9 cellular contexts compared by ENCODE assay signal in the genomic region with DNA sequence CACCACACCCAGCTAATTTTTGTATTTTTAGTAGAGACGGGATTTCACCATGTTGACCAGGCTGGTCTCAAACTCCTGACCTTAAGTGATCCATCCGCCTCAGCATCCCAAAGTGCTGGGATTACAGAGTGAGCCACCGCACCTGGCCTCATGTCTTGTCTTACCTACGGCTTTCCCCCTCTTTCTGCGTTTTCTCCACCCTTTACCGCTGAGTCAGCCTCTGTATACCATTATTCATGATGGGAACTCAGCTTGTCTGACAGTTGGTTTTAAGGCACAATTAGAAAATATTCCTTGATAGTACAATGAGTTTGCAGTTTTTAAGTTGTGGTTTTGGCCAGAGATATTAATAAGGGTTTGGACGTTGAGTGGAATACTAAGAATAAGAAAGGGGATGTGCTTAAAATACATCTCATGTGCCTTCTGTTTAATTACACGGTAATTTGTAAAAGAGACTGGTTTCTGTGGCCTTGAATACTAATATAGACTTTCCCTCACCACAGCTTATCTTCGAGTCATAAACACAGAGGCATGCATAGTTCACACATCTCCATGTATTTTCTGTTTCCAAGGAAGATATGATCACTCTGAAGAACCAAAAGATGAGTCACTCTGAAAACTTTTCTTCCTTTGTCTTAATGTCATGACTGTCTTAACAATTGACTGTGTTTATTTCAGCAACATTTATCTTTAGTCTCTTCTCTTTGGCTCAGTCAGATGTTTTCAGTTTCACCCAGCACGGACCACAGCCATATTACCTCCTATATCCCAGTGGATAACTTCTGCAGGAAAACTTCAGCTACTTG. TPM values are rescaled to one million over a fixed set of nuclear protein-coding genes. Genes with fewer than 3 reads are reported as not detected.
DNase-seq lines count a peak whose midpoint lies in the region; ATAC-seq and TF ChIP-seq lines count a peak whose summit lies in the region.
"Had no signal": no experiment of that assay in that cellular context is flagged by ENCODE, and none has a peak within 500 bp of the region (broad histone marks: within the 10 kb centered on the region; RNA-seq: fewer than 3 reads in every experiment).

No MANE protein-coding gene starts in this region.

- peaks cover 55% of the 10 kb centered on the region for H3K4me1 Mint-ChIP-seq in activated CD4-positive, alpha-beta T cell treated with anti-CD3 and anti-CD28 coated beads, Interleukin-2, amount 10 ng/mL, durations not matched to agents 24 days and 14 days

- no peaks in the 10 kb centered on the region for H3K36me3 ChIP-seq in aorta (ENCODE audit: control insufficient read depth in 1 of 2, insufficient read depth in 2 of 2, low read length in 1 of 2)

- H3K9me3 Mint-ChIP-seq in activated CD4-positive, alpha-beta T cell treated with anti-CD3 and anti-CD28 coated beads, Interleukin-2, amount 10 ng/mL, durations not matched to agents 24 days and 14 days = no peaks in the 10 kb centered on the region

- WGBS in aorta, 2 donors = 85 to 88% methylated on average over 10 of the region's 10 CpGs

- no peak overlapping the region for H3K27ac ChIP-seq in aorta (ENCODE audit: low read depth in 1 of 2, low read length in 2 of 2)

- no peaks in the 10 kb centered on the region for H3K27me3 ChIP-seq in aorta (ENCODE audit: control insufficient read depth in 1 of 2, insufficient read depth in 2 of 2, low read length in 1 of 2)

- no peaks in the 10 kb centered on the region for H3K9me3 ChIP-seq in aorta (ENCODE audit: control insufficient read depth, low read length)

- TF ChIP-seq CTCF in epithelial cell of esophagus (IDR thresholded peaks at IDR 0.05; ENCODE audit: insufficient read depth, low read depth, low read length, missing control alignments) = no peak

- intact Hi-C loops in activated CD4-positive, alpha-beta T cell treated with anti-CD3 and anti-CD28 coated beads, Interleukin-2, amount 10 ng/mL, durations not matched to agents 24 days and 14 days (cut with micrococcal nuclease) = loop anchor here (1.0 to 5.0 kb wide), 7 partner anchors 9 to 54 kb away; a partner anchor contains a TSS
- intact Hi-C loops in aorta (cut with DNase I) = no loop called here

- ATAC-seq in aorta (ENCODE audit: low FRiP score) = no peak

- no peaks in the 10 kb centered on the region for H3K27me3 Mint-ChIP-seq in activated CD4-positive, alpha-beta T cell treated with anti-CD3 and anti-CD28 coated beads, Interleukin-2, amount 10 ng/mL, durations not matched to agents 24 days and 14 days
- H3K27me3 Mint-ChIP-seq: B cell had no signal

- peak overlapping the region; percentile 93 for H3K27ac Mint-ChIP-seq in activated CD4-positive, alpha-beta T cell treated with anti-CD3 and anti-CD28 coated beads, Interleukin-2, amount 10 ng/mL, durations not matched to agents 24 days and 14 days
- H3K27ac Mint-ChIP-seq: B cell had no signal

- H3K4me1 ChIP-seq in aorta (ENCODE audit: control insufficient read depth in 1 of 2, insufficient read depth in 2 of 2, low read length in 2 of 2) = no peaks in the 10 kb centered on the region

- peaks cover 4% of the 10 kb centered on the region for H3K36me3 Mint-ChIP-seq in activated CD4-positive, alpha-beta T cell treated with anti-CD3 and anti-CD28 coated beads, Interleukin-2, amount 10 ng/mL, durations not matched to agents 24 days and 14 days (ENCODE audit: low read depth)

- peak; percentile 66 for DNase-seq in activated CD4-positive, alpha-beta T cell treated with anti-CD3 and anti-CD28 coated beads, Interleukin-2, amount 10 ng/mL, durations not matched to agents 24 days and 14 days
- no peak for DNase-seq in activated CD4-positive, alpha-beta T cell treated with anti-CD3 and anti-CD28 coated beads for 1 hour
- DNase-seq in RPMI7951 (ENCODE audit: low read depth) (peak; percentile 91), epithelial cell of esophagus (ENCODE audit: low read depth) (peak; percentile 88), aorta (no peak), NAMALWA (ENCODE audit: low spot score) (no peak)
- DNase-seq in stimulated activated CD8-positive, alpha-beta memory T cell treated with anti-CD3 and anti-CD28 coated beads, Interleukin-4, amount 100 ng/mL, for 48 hours = peak; percentile 24
- no peak for DNase-seq in stimulated activated CD4-positive, alpha-beta T cell treated with anti-CD3 and anti-CD28 coated beads, Interleukin-2, amount 100 ng/mL, for 48 hours

- H3K4me3 ChIP-seq in epithelial cell of esophagus (ENCODE audit: low read length) = no peak overlapping the region
- H3K4me3 ChIP-seq in aorta (ENCODE audit: low read length in 2 of 2) = no peak overlapping the region

- peak overlapping the region; percentile 74 for H3K4me3 Mint-ChIP-seq in activated CD4-positive, alpha-beta T cell treated with anti-CD3 and anti-CD28 coated beads, Interleukin-2, amount 10 ng/mL, durations not matched to agents 24 days and 14 days
- H3K4me3 Mint-ChIP-seq: B cell had no signal

RNA-seq across cellular contexts. Expression of a gene that starts 54.3 kb away (rescaled TPM):
- 18.7 and 22.3 TPM in 2 replicates for total RNA-seq in activated CD4-positive, alpha-beta T cell treated with anti-CD3 and anti-CD28 coated beads, Interleukin-2, amount 10 ng/mL, durations not matched to agents 24 days and 14 days
- total RNA-seq in RPMI7951 (2014; rRNA removed; shearing (Covaris generic)) = 16.9 and 23.6 TPM in 2 replicates
- total RNA-seq in aorta = 10 to 100 TPM; 28.7 to 29.6 TPM
- 1 to 10 TPM; 2.3 to 6.9 TPM for polyA plus RNA-seq in aorta

Comparison
In these comparisons a context has a peak if more than half of its experiments do, and no peak if none do; other contexts are left out.
1. DNase-seq: peak in activated CD4-positive, alpha-beta T cell treated with anti-CD3 and anti-CD28 coated beads, Interleukin-2, amount 10 ng/mL, durations not matched to agents 24 days and 14 days (single experiment), RPMI7951 (single experiment), epithelial cell of esophagus (single experiment) and stimulated activated CD8-positive, alpha-beta memory T cell treated with anti-CD3 and anti-CD28 coated beads, Interleukin-4, amount 100 ng/mL, for 48 hours (single experiment); none in activated CD4-positive, alpha-beta T cell treated with anti-CD3 and anti-CD28 coated beads for 1 hour (single experiment), aorta (0 of 2), stimulated activated CD4-positive, alpha-beta T cell treated with anti-CD3 and anti-CD28 coated beads, Interleukin-2, amount 100 ng/mL, for 48 hours (0 of 2) and NAMALWA (single experiment).